2 cellular contexts compared by ENCODE assay signal in genomic region chr2:209532321-209532720, GRCh38.
TF ChIP-seq lines count a peak whose summit lies in the region.

No MANE protein-coding gene starts in this region.

TF ChIP-seq in GM23338, 12 proteins besides CTCF, POLR2A, EP300 and RAD21 (continued from another document):
- TF ChIP-seq ZNF462 (CRISPR knock-in tag; IDR thresholded peaks at IDR 0.05) (no peak), JUNB (IDR thresholded peaks at IDR 0.05; ENCODE audit: unreplicated experiment) (no peak), EZH2phosphoT487 (IDR thresholded peaks at IDR 0.05; ENCODE audit: unreplicated experiment) (no peak), REST (IDR thresholded peaks at IDR 0.05; ENCODE audit: unreplicated experiment) (no peak), STAT1 (IDR thresholded peaks at IDR 0.05; ENCODE audit: unreplicated experiment) (no peak), POLR2AphosphoS5 (IDR thresholded peaks at IDR 0.05; ENCODE audit: low read depth) (no peak), CREB1 (CRISPR knock-in tag; IDR thresholded peaks at IDR 0.05; ENCODE audit: low read depth) (no peak), ZNF114 (CRISPR knock-in tag; IDR thresholded peaks at IDR 0.05) (no peak), ETS1 (IDR thresholded peaks at IDR 0.05) (no peak), ZNF331 (CRISPR knock-in tag; IDR thresholded peaks at IDR 0.05; ENCODE audit: low read depth) (no peak)

TF ChIP-seq in SK-N-SH, 30 proteins besides CTCF, POLR2A, EP300 and RAD21 (continued from another document):
- TF ChIP-seq, protein P1, sequence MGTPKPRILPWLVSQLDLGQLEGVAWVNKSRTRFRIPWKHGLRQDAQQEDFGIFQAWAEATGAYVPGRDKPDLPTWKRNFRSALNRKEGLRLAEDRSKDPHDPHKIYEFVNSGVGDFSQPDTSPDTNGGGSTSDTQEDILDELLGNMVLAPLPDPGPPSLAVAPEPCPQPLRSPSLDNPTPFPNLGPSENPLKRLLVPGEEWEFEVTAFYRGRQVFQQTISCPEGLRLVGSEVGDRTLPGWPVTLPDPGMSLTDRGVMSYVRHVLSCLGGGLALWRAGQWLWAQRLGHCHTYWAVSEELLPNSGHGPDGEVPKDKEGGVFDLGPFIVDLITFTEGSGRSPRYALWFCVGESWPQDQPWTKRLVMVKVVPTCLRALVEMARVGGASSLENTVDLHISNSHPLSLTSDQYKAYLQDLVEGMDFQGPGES (IDR thresholded peaks at IDR 0.05; ENCODE audit: low read depth, low read length), result no peak
- TF ChIP-seq NRF1 (IDR thresholded peaks at IDR 0.05; ENCODE audit: low read depth, low read length) (no peak), GATA2 (CRISPR knock-in tag; IDR thresholded peaks at IDR 0.05) (no peak), RCOR1 (IDR thresholded peaks at IDR 0.05; ENCODE audit: low read length) (no peak), TCF12 (IDR thresholded peaks at IDR 0.05) (no peak), GABPA (IDR thresholded peaks at IDR 0.05; ENCODE audit: low read depth) (no peak), RFX5 (IDR thresholded peaks at IDR 0.05; ENCODE audit: low read length) (no peak), ELF1 (IDR thresholded peaks at IDR 0.05) (no peak), FOXJ3 (CRISPR knock-in tag; IDR thresholded peaks at IDR 0.05) (no peak), USF1 (IDR thresholded peaks at IDR 0.05; ENCODE audit: borderline replicate concordance, low read depth) (no peak), PBX3 (IDR thresholded peaks at IDR 0.05) (no peak), JUND (IDR thresholded peaks at IDR 0.05) (no peak), YY1 (IDR thresholded peaks at IDR 0.05; ENCODE audit: low read depth) (no peak)
